13 cellular contexts compared by ENCODE assay signal in the genomic region with DNA sequence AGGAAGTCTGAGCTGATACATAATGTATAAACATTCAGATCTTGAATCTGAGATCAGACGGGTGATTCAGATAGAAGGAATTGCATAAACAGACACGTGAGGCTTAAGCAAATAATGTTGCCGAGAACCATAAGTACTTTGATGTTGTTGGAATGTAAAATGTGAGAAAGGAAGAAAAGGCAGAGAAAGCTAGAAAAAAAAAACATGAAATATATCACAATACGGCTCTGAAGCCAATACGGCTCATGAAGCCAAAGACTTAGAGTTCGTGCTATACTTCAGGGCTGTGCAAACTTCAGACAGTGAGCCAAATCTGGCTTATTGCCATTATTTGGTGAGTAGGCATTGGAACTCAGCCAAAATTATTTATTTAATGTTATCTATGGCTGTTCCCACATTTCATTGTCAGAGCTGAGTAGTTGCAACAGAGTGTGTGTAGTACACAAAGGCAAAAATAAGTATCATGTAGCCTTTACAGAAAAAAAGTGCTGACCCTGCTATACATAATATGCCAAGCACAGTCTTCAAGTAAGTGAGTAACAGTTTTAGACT.
A peak's percentile ranks its signal among the peaks of the same experiment; 100 is the strongest.
DNase-seq lines count a peak whose midpoint lies in the region; ATAC-seq and TF ChIP-seq lines count a peak whose summit lies in the region.
"Had no signal": no experiment of that assay in that cellular context is flagged by ENCODE, and none has a peak within 500 bp of the region (broad histone marks: within the 10 kb centered on the region; RNA-seq: fewer than 3 reads in every experiment).

No MANE protein-coding gene starts in this region.

- peak overlapping the region; percentile 24 for H3K4me3 ChIP-seq in brain microvascular endothelial cell (ENCODE audit: low read depth, low read length)
- H3K4me3 ChIP-seq in mesenchymal stem cell (ENCODE audit: insufficient read depth in 1 of 2, low read depth in 1 of 2, low read length in 2 of 2): no peak overlapping the region
- H3K4me3 ChIP-seq: GM12878 had no signal

- H3K4ac ChIP-seq in mesenchymal stem cell (ENCODE audit: low read depth in 1 of 2, low read length in 2 of 2): no peak overlapping the region

- H3K4me2 ChIP-seq in mesenchymal stem cell (ENCODE audit: low read length, poor library complexity, severe bottlenecking): peak overlapping the region; percentile 1

- no peak overlapping the region for H2BK15ac ChIP-seq in mesenchymal stem cell (ENCODE audit: low read depth, poor library complexity, severe bottlenecking)

- H3K4me1 ChIP-seq in mesenchymal stem cell (ENCODE audit: control insufficient read depth, insufficient read depth, low read depth, low read length): peaks cover 2% of the 10 kb centered on the region

- POLR2A ChIA-PET in HEK293T (lab: Yijun Ruan, JAX): no interaction called here

- H3K23ac ChIP-seq in mesenchymal stem cell (ENCODE audit: low read length in 2 of 2): no peak overlapping the region

- H3K9me3 Mint-ChIP-seq in Calu3 (ENCODE audit: low read depth, unreplicated experiment): peaks cover 6% of the 10 kb centered on the region
- peaks cover 9% of the 10 kb centered on the region for H3K9me3 Mint-ChIP-seq in stimulated activated memory B cell treated with anti-CD40 and anti-IgM and Interleukin-4, amounts not matched to agents 10 μg/mL and 1 μg/mL and 100 μg/mL, for 72 hours

- no TSS peak for BruUV-seq in Calu3 (replicated peaks; lab: Mats Ljungman, UMichigan)

- no peak for ATAC-seq in stimulated activated memory B cell treated with anti-CD40 and anti-IgM and Interleukin-4, amounts not matched to agents 10 μg/mL and 1 μg/mL and 100 μg/mL, for 72 hours
- ATAC-seq: GM12878; natural killer cell treated with Interleukin-12 subunit alpha and Interleukin-12 subunit beta and Interleukin-15 and Interleukin-18, amount 100 ng/mL, for 72 hours had no signal

- no peak overlapping the region for H3K9ac ChIP-seq in mesenchymal stem cell (ENCODE audit: low read length)

- CTCF ChIA-PET in Calu3 (lab: Charles Lee): interaction anchor here (0.7 kb wide), 1 partner anchor 15 kb away, joined by 3 read pairs; no protein-coding TSS in a partner anchor
- CTCF ChIA-PET in HEK293T (lab: Yijun Ruan, JAX): no interaction called here

- H4K91ac ChIP-seq in mesenchymal stem cell (ENCODE audit: low read length): no peak overlapping the region

- no peak overlapping the region for H3K18ac ChIP-seq in mesenchymal stem cell (ENCODE audit: low read depth in 1 of 2, low read length in 2 of 2)

- peaks cover 16% of the 10 kb centered on the region for H3K4me1 Mint-ChIP-seq in Calu3 (ENCODE audit: low read depth, unreplicated experiment)
- H3K4me1 Mint-ChIP-seq in stimulated activated memory B cell treated with anti-CD40 and anti-IgM and Interleukin-4, amounts not matched to agents 10 μg/mL and 1 μg/mL and 100 μg/mL, for 72 hours: no peaks in the 10 kb centered on the region

- peak overlapping the region; percentile 70 for H3K4me3 Mint-ChIP-seq in Calu3 (ENCODE audit: low read depth, unreplicated experiment)
- no peak overlapping the region for H3K4me3 Mint-ChIP-seq in stimulated activated memory B cell treated with anti-CD40 and anti-IgM and Interleukin-4, amounts not matched to agents 10 μg/mL and 1 μg/mL and 100 μg/mL, for 72 hours
- H3K4me3 Mint-ChIP-seq: CD4-positive, alpha-beta T cell; natural killer cell treated with Interleukin-12 subunit alpha and Interleukin-12 subunit beta and Interleukin-15 and Interleukin-18, amount 100 ng/mL, for 72 hours had no signal

- no peak overlapping the region for H2BK120ac ChIP-seq in mesenchymal stem cell (ENCODE audit: low read depth, low read length)

- H3K14ac ChIP-seq in mesenchymal stem cell (ENCODE audit: low read length in 2 of 2): no peak overlapping the region

- H2BK12ac ChIP-seq in mesenchymal stem cell (ENCODE audit: low read length in 2 of 2): no peak overlapping the region

- in situ Hi-C loops in brain microvascular endothelial cell (cut with HindIII; ENCODE audit: low pct_ligation_motif_present, low sequenced_read_pairs): no loop called here

- 12% methylated on average over 6 of the region's 6 CpGs for whole genome bisulfite sequencing in mesenchymal stem cell

- intact Hi-C loops in Calu3 (cut with micrococcal nuclease; ENCODE audit: unreplicated experiment): no loop called here

- no peak overlapping the region for H2AK5ac ChIP-seq in mesenchymal stem cell (ENCODE audit: low read length, severe bottlenecking)

- peaks cover 13% of the 10 kb centered on the region for H3K9me3 ChIP-seq in mesenchymal stem cell (ENCODE audit: control insufficient read depth, low read length)

- DNase-seq in Calu3: peak; percentile 8
- DNase-seq in NCI-H2171 (lab: John Stamatoyannopoulos, UW): peak; percentile 22
- DNase-seq in brain microvascular endothelial cell: peak; percentile 80
- peak; percentile 84 for DNase-seq in mesenchymal stem cell
- no peak for DNase-seq in NCI-H524 treated with DMSO at 0.1 percent for 48 hours (lab: John Stamatoyannopoulos, UW)
- no peak for DNase-seq in T-helper 1 cell
- no peak for DNase-seq in HEK293T (ENCODE audit: extremely low spot score)
- DNase-seq: CD4-positive, alpha-beta T cell; NCI-H510A; T-helper 2 cell had no signal

- H3K27me3 ChIP-seq in brain microvascular endothelial cell (replicated peaks): no peaks in the 10 kb centered on the region
- H3K27me3 ChIP-seq in mesenchymal stem cell (ENCODE audit: control insufficient read depth in 1 of 2, insufficient read depth in 1 of 2, low read length in 2 of 2): no peaks in the 10 kb centered on the region

- H3K27ac Mint-ChIP-seq in Calu3 (ENCODE audit: unreplicated experiment): peak overlapping the region; percentile 87
- no peak overlapping the region for H3K27ac Mint-ChIP-seq in stimulated activated memory B cell treated with anti-CD40 and anti-IgM and Interleukin-4, amounts not matched to agents 10 μg/mL and 1 μg/mL and 100 μg/mL, for 72 hours
- H3K27ac Mint-ChIP-seq: CD4-positive, alpha-beta T cell; natural killer cell treated with Interleukin-12 subunit alpha and Interleukin-12 subunit beta and Interleukin-15 and Interleukin-18, amount 100 ng/mL, for 72 hours had no signal

- H3K36me3 Mint-ChIP-seq in Calu3 (ENCODE audit: insufficient read depth, unreplicated experiment): peaks cover 5% of the 10 kb centered on the region
- H3K36me3 Mint-ChIP-seq in stimulated activated memory B cell treated with anti-CD40 and anti-IgM and Interleukin-4, amounts not matched to agents 10 μg/mL and 1 μg/mL and 100 μg/mL, for 72 hours: no peaks in the 10 kb centered on the region

- no peak for TF ChIP-seq CTCF in Calu3 (IDR thresholded peaks at IDR 0.05; ENCODE audit: unreplicated experiment)
- TF ChIP-seq CTCF in brain microvascular endothelial cell (IDR thresholded peaks at IDR 0.05; ENCODE audit: low read depth, low read length, missing control alignments): no peak

- H3K27ac ChIP-seq in brain microvascular endothelial cell (peak overlapping the region; percentile 77), mesenchymal stem cell (ENCODE audit: low read length, poor library complexity, severe bottlenecking) (peak overlapping the region; percentile 86)

- H2AFZ ChIP-seq in mesenchymal stem cell (ENCODE audit: low read depth, low read length): no peak overlapping the region

- no peak overlapping the region for H2BK5ac ChIP-seq in mesenchymal stem cell (ENCODE audit: low read depth, low read length, poor library complexity, severe bottlenecking)

- H4K8ac ChIP-seq in mesenchymal stem cell (ENCODE audit: low read length): no peak overlapping the region

- H3K27me3 Mint-ChIP-seq in Calu3 (ENCODE audit: unreplicated experiment): no peaks in the 10 kb centered on the region
- no peaks in the 10 kb centered on the region for H3K27me3 Mint-ChIP-seq in stimulated activated memory B cell treated with anti-CD40 and anti-IgM and Interleukin-4, amounts not matched to agents 10 μg/mL and 1 μg/mL and 100 μg/mL, for 72 hours
- H3K27me3 Mint-ChIP-seq: CD4-positive, alpha-beta T cell; natural killer cell treated with Interleukin-12 subunit alpha and Interleukin-12 subunit beta and Interleukin-15 and Interleukin-18, amount 100 ng/mL, for 72 hours had no signal

- H3K36me3 ChIP-seq in brain microvascular endothelial cell (replicated peaks) (no peaks in the 10 kb centered on the region), mesenchymal stem cell (ENCODE audit: control insufficient read depth in 1 of 2, insufficient read depth in 2 of 2, low read depth in 1 of 2, low read length in 2 of 2) (no peaks in the 10 kb centered on the region)

- H3K79me1 ChIP-seq in mesenchymal stem cell (replicated peaks; ENCODE audit: low read length, poor library complexity, severe bottlenecking): no peaks in the 10 kb centered on the region

TF ChIP-seq in HEK293T, 16 proteins besides CTCF, POLR2A, EP300 and RAD21:
- TF ChIP-seq FOXA1 (IDR thresholded peaks at IDR 0.05) (no peak), FOXM1 (IDR thresholded peaks at IDR 0.05; ENCODE audit: borderline replicate concordance) (no peak), SP1 (IDR thresholded peaks at IDR 0.05) (no peak), FOXK2 (IDR thresholded peaks at IDR 0.05) (no peak), ZNF384 (IDR thresholded peaks at IDR 0.05) (no peak)

Comparison
In these comparisons a context has a peak if more than half of its experiments do, and no peak if none do; other contexts are left out.
1. DNase-seq: peak in Calu3 (single experiment), NCI-H2171 (single experiment), brain microvascular endothelial cell (single experiment) and mesenchymal stem cell (single experiment); none in NCI-H524 treated with DMSO at 0.1 percent for 48 hours (single experiment), T-helper 1 cell (0 of 5) and HEK293T (single experiment).